Comparison of ENCODE assay signal across 9 cellular contexts in the genomic region with DNA sequence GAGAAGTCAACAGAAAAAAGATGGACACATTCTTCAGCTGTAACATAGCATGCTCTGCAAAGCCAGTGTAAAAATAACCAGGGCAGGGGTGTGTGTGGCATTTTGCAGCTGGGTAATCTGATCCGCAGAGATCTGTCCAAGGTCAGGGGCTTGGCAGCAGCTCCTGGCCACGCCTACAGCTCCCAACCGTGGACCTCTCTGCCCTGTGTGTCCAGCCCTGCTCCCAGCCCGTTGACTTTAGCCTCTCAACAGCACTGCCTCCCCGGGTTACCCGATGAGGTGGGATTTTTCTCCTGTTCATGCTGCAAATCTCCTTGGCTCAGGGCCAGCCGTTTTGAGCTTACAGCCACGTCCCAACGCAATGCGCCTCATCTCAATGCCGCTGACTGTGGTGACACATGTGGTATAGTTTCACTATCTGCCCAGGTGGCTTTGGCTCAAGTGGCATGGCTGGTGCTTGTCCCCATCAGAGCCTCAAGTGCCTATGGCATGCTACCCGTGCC.
DNase-seq lines count a peak whose midpoint lies in the region; ATAC-seq and TF ChIP-seq lines count a peak whose summit lies in the region.
"Had no signal": no experiment of that assay in that cellular context is flagged by ENCODE, and none has a peak within 500 bp of the region (broad histone marks: within the 10 kb centered on the region; RNA-seq: fewer than 3 reads in every experiment).

No MANE protein-coding gene starts in this region.

- peak; percentile 87 for ATAC-seq in SK-N-SH treated with all-trans-retinoic acid at 6 μM for 48 hours

- no peak overlapping the region for H3K4me3 ChIP-seq in A673 (ENCODE audit: low read depth, low read length, poor library complexity, severe bottlenecking)

- CTCF ChIA-PET in A673 (lab: Charles Lee) = no interaction called here

- H3K9me3 ChIP-seq in A673 (ENCODE audit: low read depth, low read length, poor library complexity, severe bottlenecking) = no peaks in the 10 kb centered on the region

- peak; percentile 11 for DNase-seq in A673 (ENCODE audit: low spot score)
- peak; percentile 56 for DNase-seq in iris pigment epithelial cell (ENCODE audit: low read depth)
- no peak for DNase-seq in T-helper 2 cell
- DNase-seq in putamen (ENCODE audit: low spot score) = no peak
- no peak for DNase-seq in SK-N-DZ (ENCODE audit: low spot score)
- no peak for DNase-seq in occipital lobe (lab: John Stamatoyannopoulos, UW)
- DNase-seq: NCI-H446 treated with DMSO at 0.1 percent for 48 hours had no signal

- no peaks in the 10 kb centered on the region for H3K4me1 ChIP-seq in A673 (ENCODE audit: insufficient read depth, low read length, poor library complexity, severe bottlenecking)

- POLR2A ChIA-PET in A673 (lab: Charles Lee; ENCODE audit: low non-redundant PET) = no interaction called here

- H3K27ac ChIP-seq in A673 (ENCODE audit: low read depth, low read length, poor library complexity, severe bottlenecking) = no peak overlapping the region

- H3K36me3 ChIP-seq in A673 (ENCODE audit: insufficient read depth, low read length, poor library complexity, severe bottlenecking) = no peaks in the 10 kb centered on the region

- TF ChIP-seq EP300 in Ishikawa (IDR thresholded peaks at IDR 0.05; ENCODE audit: borderline replicate concordance) = no peak

- peaks cover 59% of the 10 kb centered on the region for H3K27me3 ChIP-seq in A673 (replicated peaks; ENCODE audit: insufficient read depth, low read depth, low read length, poor library complexity)

- intact Hi-C loops in A673 (cut with micrococcal nuclease; ENCODE audit: unreplicated experiment) = no loop called here

- no peak for TF ChIP-seq CTCF in A673 (conservative IDR thresholded peaks at IDR 0.05; ENCODE audit: low read depth, low read length)

- BruUV-seq in A673 (replicated peaks; lab: Mats Ljungman, UMichigan) = no TSS peak

- no peak for TF ChIP-seq RAD21 in Ishikawa (IDR thresholded peaks at IDR 0.05; ENCODE audit: low read depth)

TF ChIP-seq in Ishikawa, 13 proteins besides CTCF, POLR2A, EP300 and RAD21:
- TF ChIP-seq CEBPB (IDR thresholded peaks at IDR 0.05) (no peak), NFIC (IDR thresholded peaks at IDR 0.05) (peak; percentile 49)
- TF ChIP-seq, protein P1, sequence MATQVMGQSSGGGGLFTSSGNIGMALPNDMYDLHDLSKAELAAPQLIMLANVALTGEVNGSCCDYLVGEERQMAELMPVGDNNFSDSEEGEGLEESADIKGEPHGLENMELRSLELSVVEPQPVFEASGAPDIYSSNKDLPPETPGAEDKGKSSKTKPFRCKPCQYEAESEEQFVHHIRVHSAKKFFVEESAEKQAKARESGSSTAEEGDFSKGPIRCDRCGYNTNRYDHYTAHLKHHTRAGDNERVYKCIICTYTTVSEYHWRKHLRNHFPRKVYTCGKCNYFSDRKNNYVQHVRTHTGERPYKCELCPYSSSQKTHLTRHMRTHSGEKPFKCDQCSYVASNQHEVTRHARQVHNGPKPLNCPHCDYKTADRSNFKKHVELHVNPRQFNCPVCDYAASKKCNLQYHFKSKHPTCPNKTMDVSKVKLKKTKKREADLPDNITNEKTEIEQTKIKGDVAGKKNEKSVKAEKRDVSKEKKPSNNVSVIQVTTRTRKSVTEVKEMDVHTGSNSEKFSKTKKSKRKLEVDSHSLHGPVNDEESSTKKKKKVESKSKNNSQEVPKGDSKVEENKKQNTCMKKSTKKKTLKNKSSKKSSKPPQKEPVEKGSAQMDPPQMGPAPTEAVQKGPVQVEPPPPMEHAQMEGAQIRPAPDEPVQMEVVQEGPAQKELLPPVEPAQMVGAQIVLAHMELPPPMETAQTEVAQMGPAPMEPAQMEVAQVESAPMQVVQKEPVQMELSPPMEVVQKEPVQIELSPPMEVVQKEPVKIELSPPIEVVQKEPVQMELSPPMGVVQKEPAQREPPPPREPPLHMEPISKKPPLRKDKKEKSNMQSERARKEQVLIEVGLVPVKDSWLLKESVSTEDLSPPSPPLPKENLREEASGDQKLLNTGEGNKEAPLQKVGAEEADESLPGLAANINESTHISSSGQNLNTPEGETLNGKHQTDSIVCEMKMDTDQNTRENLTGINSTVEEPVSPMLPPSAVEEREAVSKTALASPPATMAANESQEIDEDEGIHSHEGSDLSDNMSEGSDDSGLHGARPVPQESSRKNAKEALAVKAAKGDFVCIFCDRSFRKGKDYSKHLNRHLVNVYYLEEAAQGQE (IDR thresholded peaks at IDR 0.05; ENCODE audit: low read depth) = peak; percentile 68
TF ChIP-seq in Ishikawa: peak in this region for 2.

TF ChIP-seq in SK-N-SH treated with all-trans-retinoic acid at 6 μM for 48 hours, 23 proteins besides CTCF, POLR2A, EP300 and RAD21:
- no peak for TF ChIP-seq BACH2 (CRISPR knock-in tag; IDR thresholded peaks at IDR 0.05; ENCODE audit: borderline replicate concordance)
- TF ChIP-seq, protein P2, sequence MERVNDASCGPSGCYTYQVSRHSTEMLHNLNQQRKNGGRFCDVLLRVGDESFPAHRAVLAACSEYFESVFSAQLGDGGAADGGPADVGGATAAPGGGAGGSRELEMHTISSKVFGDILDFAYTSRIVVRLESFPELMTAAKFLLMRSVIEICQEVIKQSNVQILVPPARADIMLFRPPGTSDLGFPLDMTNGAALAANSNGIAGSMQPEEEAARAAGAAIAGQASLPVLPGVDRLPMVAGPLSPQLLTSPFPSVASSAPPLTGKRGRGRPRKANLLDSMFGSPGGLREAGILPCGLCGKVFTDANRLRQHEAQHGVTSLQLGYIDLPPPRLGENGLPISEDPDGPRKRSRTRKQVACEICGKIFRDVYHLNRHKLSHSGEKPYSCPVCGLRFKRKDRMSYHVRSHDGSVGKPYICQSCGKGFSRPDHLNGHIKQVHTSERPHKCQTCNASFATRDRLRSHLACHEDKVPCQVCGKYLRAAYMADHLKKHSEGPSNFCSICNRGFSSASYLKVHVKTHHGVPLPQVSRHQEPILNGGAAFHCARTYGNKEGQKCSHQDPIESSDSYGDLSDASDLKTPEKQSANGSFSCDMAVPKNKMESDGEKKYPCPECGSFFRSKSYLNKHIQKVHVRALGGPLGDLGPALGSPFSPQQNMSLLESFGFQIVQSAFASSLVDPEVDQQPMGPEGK (CRISPR knock-in tag; IDR thresholded peaks at IDR 0.05; ENCODE audit: borderline replicate concordance) = no peak
- no peak for TF ChIP-seq GLIS3 (CRISPR knock-in tag; IDR thresholded peaks at IDR 0.05)
- TF ChIP-seq, protein P3, sequence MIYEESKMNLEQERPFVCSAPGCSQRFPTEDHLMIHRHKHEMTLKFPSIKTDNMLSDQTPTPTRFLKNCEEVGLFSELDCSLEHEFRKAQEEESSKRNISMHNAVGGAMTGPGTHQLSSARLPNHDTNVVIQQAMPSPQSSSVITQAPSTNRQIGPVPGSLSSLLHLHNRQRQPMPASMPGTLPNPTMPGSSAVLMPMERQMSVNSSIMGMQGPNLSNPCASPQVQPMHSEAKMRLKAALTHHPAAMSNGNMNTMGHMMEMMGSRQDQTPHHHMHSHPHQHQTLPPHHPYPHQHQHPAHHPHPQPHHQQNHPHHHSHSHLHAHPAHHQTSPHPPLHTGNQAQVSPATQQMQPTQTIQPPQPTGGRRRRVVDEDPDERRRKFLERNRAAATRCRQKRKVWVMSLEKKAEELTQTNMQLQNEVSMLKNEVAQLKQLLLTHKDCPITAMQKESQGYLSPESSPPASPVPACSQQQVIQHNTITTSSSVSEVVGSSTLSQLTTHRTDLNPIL (CRISPR knock-in tag; IDR thresholded peaks at IDR 0.05; ENCODE audit: low read depth) = no peak
- TF ChIP-seq, protein P4, sequence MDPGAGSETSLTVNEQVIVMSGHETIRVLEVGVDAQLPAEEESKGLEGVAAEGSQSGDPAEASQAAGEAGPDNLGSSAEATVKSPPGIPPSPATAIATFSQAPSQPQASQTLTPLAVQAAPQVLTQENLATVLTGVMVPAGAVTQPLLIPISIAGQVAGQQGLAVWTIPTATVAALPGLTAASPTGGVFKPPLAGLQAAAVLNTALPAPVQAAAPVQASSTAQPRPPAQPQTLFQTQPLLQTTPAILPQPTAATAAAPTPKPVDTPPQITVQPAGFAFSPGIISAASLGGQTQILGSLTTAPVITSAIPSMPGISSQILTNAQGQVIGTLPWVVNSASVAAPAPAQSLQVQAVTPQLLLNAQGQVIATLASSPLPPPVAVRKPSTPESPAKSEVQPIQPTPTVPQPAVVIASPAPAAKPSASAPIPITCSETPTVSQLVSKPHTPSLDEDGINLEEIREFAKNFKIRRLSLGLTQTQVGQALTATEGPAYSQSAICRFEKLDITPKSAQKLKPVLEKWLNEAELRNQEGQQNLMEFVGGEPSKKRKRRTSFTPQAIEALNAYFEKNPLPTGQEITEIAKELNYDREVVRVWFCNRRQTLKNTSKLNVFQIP (CRISPR knock-in tag; IDR thresholded peaks at IDR 0.05; ENCODE audit: borderline replicate concordance, low read depth) = no peak
- no peak for TF ChIP-seq ESRRG (CRISPR knock-in tag; IDR thresholded peaks at IDR 0.05)
- TF ChIP-seq ZFP30 (CRISPR knock-in tag; IDR thresholded peaks at IDR 0.05) = no peak
- no peak for TF ChIP-seq ISL1 (CRISPR knock-in tag; IDR thresholded peaks at IDR 0.05)
- TF ChIP-seq ZNF8 (CRISPR knock-in tag; IDR thresholded peaks at IDR 0.05) = no peak
- no peak for TF ChIP-seq TOX (CRISPR knock-in tag; IDR thresholded peaks at IDR 0.05; ENCODE audit: borderline replicate concordance)
- TF ChIP-seq PPARA (CRISPR knock-in tag; IDR thresholded peaks at IDR 0.05; ENCODE audit: borderline replicate concordance) = no peak

Comparison
In these comparisons a context has a peak if more than half of its experiments do, and no peak if none do; other contexts are left out.
1. DNase-seq: peak in A673 (single experiment) and iris pigment epithelial cell (single experiment); none in T-helper 2 cell (0 of 5), putamen (single experiment), SK-N-DZ (single experiment) and occipital lobe (single experiment).